Comparison of ENCODE assay signal across 10 cellular contexts in the genomic region with DNA sequence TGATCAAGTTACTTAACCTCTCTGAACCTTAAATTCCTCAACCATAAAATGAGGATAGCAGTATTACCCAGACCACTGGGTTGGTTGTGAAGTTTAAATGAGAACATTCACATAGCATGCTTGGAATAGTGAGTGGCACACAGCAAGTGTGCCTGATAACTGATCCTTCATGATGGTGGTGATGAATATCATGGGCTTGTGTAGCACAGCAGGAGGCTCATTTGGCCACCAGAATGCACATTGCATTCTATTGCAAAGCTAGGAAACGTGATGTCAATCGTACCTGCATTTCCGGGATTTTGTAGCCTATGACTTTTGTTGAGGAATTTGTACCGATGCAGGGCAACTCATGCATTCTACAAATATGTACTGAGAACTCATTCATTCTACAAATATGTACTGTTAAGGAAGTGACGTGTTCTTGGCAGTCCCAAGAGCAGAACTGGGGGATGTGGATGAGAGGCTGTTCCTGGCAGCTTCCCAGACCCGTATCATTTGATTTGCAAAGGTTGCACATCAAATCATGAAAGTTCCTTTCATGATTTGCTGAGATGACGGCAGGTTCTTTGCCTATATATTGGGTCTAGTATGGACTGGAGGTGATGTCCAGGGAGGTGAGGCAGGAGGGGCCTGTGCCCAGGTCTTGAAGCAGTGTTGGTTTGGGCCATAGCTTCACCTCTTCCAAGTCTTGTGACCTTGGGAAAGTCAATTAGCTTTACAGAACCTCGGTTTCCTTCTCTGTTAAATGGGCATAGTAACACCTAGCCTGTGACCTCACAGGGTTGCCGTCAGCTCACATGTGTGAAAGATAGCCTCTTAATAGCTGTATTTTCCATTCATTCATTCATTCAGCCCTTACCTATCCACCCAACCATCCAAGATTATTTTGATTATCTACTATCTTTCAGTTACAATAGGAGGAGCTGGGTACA.
DNase-seq lines count a peak whose midpoint lies in the region; ATAC-seq and TF ChIP-seq lines count a peak whose summit lies in the region.
"Had no signal": no experiment of that assay in that cellular context is flagged by ENCODE, and none has a peak within 500 bp of the region (broad histone marks: within the 10 kb centered on the region; RNA-seq: fewer than 3 reads in every experiment).

No MANE protein-coding gene starts in this region.

- H3K9me3 ChIP-seq in MG63: no peaks in the 10 kb centered on the region
- H3K9me3 ChIP-seq in colonic mucosa: no peaks in the 10 kb centered on the region
- no peaks in the 10 kb centered on the region for H3K9me3 ChIP-seq in mucosa of rectum (ENCODE audit: control insufficient read depth in 2 of 2, low read length in 2 of 2)

- no peaks in the 10 kb centered on the region for H3K9me3 Mint-ChIP-seq in activated CD4-positive, alpha-beta T cell treated with anti-CD3 and anti-CD28 coated beads, Interleukin-2, amount 10 ng/mL, durations not matched to agents 7 days and 5 days

- intact Hi-C loops in colonic mucosa (cut with DNase I): no loop called here

- ATAC-seq in GM19395 (IDR thresholded peaks at IDR 0.05; ENCODE audit: unreplicated experiment): no peak

- H3K27me3 Mint-ChIP-seq in activated CD4-positive, alpha-beta T cell treated with anti-CD3 and anti-CD28 coated beads, Interleukin-2, amount 10 ng/mL, durations not matched to agents 7 days and 5 days: no peaks in the 10 kb centered on the region

- peaks cover 16% of the 10 kb centered on the region for H3K4me1 Mint-ChIP-seq in activated CD4-positive, alpha-beta T cell treated with anti-CD3 and anti-CD28 coated beads, Interleukin-2, amount 10 ng/mL, durations not matched to agents 7 days and 5 days

- DNase-seq in AG08396 (ENCODE audit: low spot score): peak; percentile 81
- DNase-seq in MG63: peak; percentile 83
- no peak for DNase-seq in colonic mucosa
- DNase-seq in NCI-H2081 treated with DMSO at 0.1 percent for 48 hours (lab: John Stamatoyannopoulos, UW): no peak
- DNase-seq in DMS79 treated with DMSO at 0.1 percent for 48 hours (lab: John Stamatoyannopoulos, UW): no peak
- DNase-seq in activated CD4-positive, alpha-beta T cell treated with anti-CD3 and anti-CD28 coated beads, Interleukin-2, amount 10 ng/mL, durations not matched to agents 7 days and 5 days: no peak
- DNase-seq: activated CD8-positive, alpha-beta memory T cell treated with anti-CD3 and anti-CD28 coated beads, Interleukin-2, amount 50 U/mL, for 4 hours; NCI-H345 had no signal

- H3K4me3 ChIP-seq in MG63: no peak overlapping the region
- no peak overlapping the region for H3K4me3 ChIP-seq in colonic mucosa
- H3K4me3 ChIP-seq in mucosa of rectum (ENCODE audit: low read length in 2 of 2): no peak overlapping the region

- H3K9ac ChIP-seq in colonic mucosa (ENCODE audit: low read depth in 2 of 2, low read length in 2 of 2): peak overlapping the region in 1 of 2 donors; percentile 48
- peak overlapping the region in 1 of 2 donors; percentile 36 for H3K9ac ChIP-seq in mucosa of rectum (ENCODE audit: low read depth in 1 of 2, low read length in 2 of 2)

- H3K36me3 ChIP-seq in MG63 (no peaks in the 10 kb centered on the region), colonic mucosa (no peaks in the 10 kb centered on the region), mucosa of rectum (ENCODE audit: control insufficient read depth in 2 of 2, insufficient read depth in 2 of 2, low read length in 2 of 2) (no peaks in the 10 kb centered on the region)

- POLR2A ChIA-PET in activated CD4-positive, alpha-beta T cell treated with anti-CD3 and anti-CD28 coated beads, Interleukin-2, amount 10 ng/mL, durations not matched to agents 7 days and 5 days (lab: Charles Lee): no interaction called here

- no peak for TF ChIP-seq CTCF in colonic mucosa (IDR thresholded peaks at IDR 0.05)

- H3K27me3 ChIP-seq in MG63 (no peaks in the 10 kb centered on the region), colonic mucosa (no peaks in the 10 kb centered on the region), mucosa of rectum (ENCODE audit: control insufficient read depth in 2 of 2, insufficient read depth in 2 of 2, low read length in 2 of 2) (no peaks in the 10 kb centered on the region)

- no peak overlapping the region for H3K4me3 Mint-ChIP-seq in activated CD4-positive, alpha-beta T cell treated with anti-CD3 and anti-CD28 coated beads, Interleukin-2, amount 10 ng/mL, durations not matched to agents 7 days and 5 days

- CTCF ChIA-PET in activated CD4-positive, alpha-beta T cell treated with anti-CD3 and anti-CD28 coated beads, Interleukin-2, amount 10 ng/mL, durations not matched to agents 7 days and 5 days (lab: Charles Lee): interaction anchor here (0.7 kb wide), 1 partner anchor 9 kb away, joined by 3 read pairs; no protein-coding TSS in a partner anchor

- H3K4me1 ChIP-seq in colonic mucosa: peaks cover 14% of the 10 kb centered on the region
- peaks cover 30 to 33% of the 10 kb centered on the region in 2 donors for H3K4me1 ChIP-seq in mucosa of rectum (ENCODE audit: control insufficient read depth in 2 of 2, insufficient read depth in 2 of 2, low read length in 2 of 2)

- no peak overlapping the region for H3K27ac Mint-ChIP-seq in activated CD4-positive, alpha-beta T cell treated with anti-CD3 and anti-CD28 coated beads, Interleukin-2, amount 10 ng/mL, durations not matched to agents 7 days and 5 days

- H3K27ac ChIP-seq in colonic mucosa (peak overlapping the region; percentile 25), mucosa of rectum (ENCODE audit: low read depth in 2 of 2, low read length in 2 of 2) (peak overlapping the region; percentile 79 to 83)

- no peaks in the 10 kb centered on the region for H3K36me3 Mint-ChIP-seq in activated CD4-positive, alpha-beta T cell treated with anti-CD3 and anti-CD28 coated beads, Interleukin-2, amount 10 ng/mL, durations not matched to agents 7 days and 5 days (ENCODE audit: low read depth)

Comparison
In these comparisons a context has a peak if more than half of its experiments do, and no peak if none do; other contexts are left out.
1. DNase-seq: peak in AG08396 (single experiment) and MG63 (single experiment); none in colonic mucosa (single experiment), NCI-H2081 treated with DMSO at 0.1 percent for 48 hours (single experiment), DMS79 treated with DMSO at 0.1 percent for 48 hours (single experiment) and activated CD4-positive, alpha-beta T cell treated with anti-CD3 and anti-CD28 coated beads, Interleukin-2, amount 10 ng/mL, durations not matched to agents 7 days and 5 days (single experiment).